Comparison of ENCODE assay signal across 8 cellular contexts in genomic region chr1:75134939-75135828, GRCh38. TPM values are rescaled to one million over a fixed set of nuclear protein-coding genes. Genes with fewer than 3 reads are reported as not detected.
A peak's percentile ranks its signal among the peaks of the same experiment; 100 is the strongest.
DNase-seq lines count a peak whose midpoint lies in the region; ATAC-seq, FAIRE-seq and TF ChIP-seq lines count a peak whose summit lies in the region.

No MANE protein-coding gene starts in this region.

- peaks cover 0 to 14% (median 9%) of the 10 kb centered on the region in 3 donors for H3K36me3 Mint-ChIP-seq in naive thymus-derived CD8-positive, alpha-beta T cell

- no peak for TF ChIP-seq POLR2A in Peyer's patch (IDR thresholded peaks at IDR 0.05)

- DNase-seq in COR-L47 (lab: John Stamatoyannopoulos, UW) (peak; percentile 52), coronary artery (ENCODE audit: low spot score) (no peak), GM19239 (ENCODE audit: insufficient read length, low spot score) (no peak), OCI-M2 (lab: John Stamatoyannopoulos, UW; ENCODE audit: unreplicated experiment) (no peak), Peyer's patch (no peak), NCI-H226 (no peak)
- DNase-seq in naive thymus-derived CD8-positive, alpha-beta T cell, result no peak

- H3K4me2 ChIP-seq in KMS-11, result peak overlapping the region; percentile 78

- H3K9ac ChIP-seq in KMS-11, result peak overlapping the region; percentile 96

- H3K9me3 Mint-ChIP-seq in naive thymus-derived CD8-positive, alpha-beta T cell, result peaks cover 0 to 15% (median 2%) of the 10 kb centered on the region in 9 donors

- H3K4me3 ChIP-seq in KMS-11 (IDR thresholded peaks at IDR 0.05; ENCODE audit: insufficient read depth, low read depth, low read length) (peak overlapping the region; percentile 57), coronary artery (peak overlapping the region; percentile 68), Peyer's patch (peak overlapping the region in 2 of 4 donors; percentile 1 to 30)

- peak overlapping the region; percentile 95 for H3K27ac ChIP-seq in KMS-11
- no peak overlapping the region for H3K27ac ChIP-seq in coronary artery
- H3K27ac ChIP-seq in Peyer's patch, result no peak overlapping the region

- H3K27me3 Mint-ChIP-seq in naive thymus-derived CD8-positive, alpha-beta T cell, result peaks cover 51 to 80% (median 69%) of the 10 kb centered on the region in 5 donors

- no peaks in the 10 kb centered on the region for H3K4me1 ChIP-seq in KMS-11 (ENCODE audit: low read depth, poor library complexity, severe bottlenecking)
- peaks cover 0 to 19% (median 0%) of the 10 kb centered on the region in 4 donors for H3K4me1 ChIP-seq in Peyer's patch

- H4K20me1 ChIP-seq in KMS-11 (ENCODE audit: insufficient read depth), result no peaks in the 10 kb centered on the region

- TF ChIP-seq CTCF in KMS-11 (conservative IDR thresholded peaks at IDR 0.05; ENCODE audit: low read depth, low read length) (no peak), coronary artery (IDR thresholded peaks at IDR 0.05) (no peak), Peyer's patch (IDR thresholded peaks at IDR 0.05) (no peak)

- peak overlapping the region; percentile 59 for H2AFZ ChIP-seq in KMS-11 (ENCODE audit: low read depth)

- H3K36me3 ChIP-seq in KMS-11 (ENCODE audit: insufficient read depth) (no peaks in the 10 kb centered on the region), Peyer's patch (no peaks in the 10 kb centered on the region)

- H3K4me1 Mint-ChIP-seq in naive thymus-derived CD8-positive, alpha-beta T cell, result peaks cover 6 to 25% (median 20%) of the 10 kb centered on the region in 4 donors

- peak overlapping the region; percentile 48 to 79 (median 64) for H3K4me3 Mint-ChIP-seq in naive thymus-derived CD8-positive, alpha-beta T cell

- no peak for FAIRE-seq in GM19239 (lab: Jason Lieb, UNC)

- no peak for ATAC-seq in naive thymus-derived CD8-positive, alpha-beta T cell

- no peak overlapping the region for H3K27ac Mint-ChIP-seq in naive thymus-derived CD8-positive, alpha-beta T cell

- peaks cover 53% of the 10 kb centered on the region for H3K79me2 ChIP-seq in KMS-11 (ENCODE audit: insufficient read depth, low read depth)

- H3K9me3 ChIP-seq in Peyer's patch, result peaks cover 0 to 7% (median 0%) of the 10 kb centered on the region in 4 donors

- no peaks in the 10 kb centered on the region for H3K27me3 ChIP-seq in KMS-11 (ENCODE audit: insufficient read depth, low read depth)
- H3K27me3 ChIP-seq in Peyer's patch, result peaks cover 0 to 45% of the 10 kb centered on the region in 2 donors

- POLR2A ChIA-PET in naive thymus-derived CD8-positive, alpha-beta T cell (lab: Charles Lee), result no interaction called here

RNA-seq across cellular contexts. Expression of gene LHX8, which starts 1.0 kb away (rescaled TPM):
- not detected for total RNA-seq in naive thymus-derived CD8-positive, alpha-beta T cell
- not detected for polyA plus RNA-seq in naive thymus-derived CD8-positive, alpha-beta T cell
- not detected for total RNA-seq in Peyer's patch
